Comparison of ENCODE assay signal across 22 cellular contexts in genomic region chr5:132396589-132397001, GRCh38. TPM values are rescaled to one million over a fixed set of nuclear protein-coding genes. Genes with fewer than 3 reads are reported as not detected.
DNase-seq lines count a peak whose midpoint lies in the region; ATAC-seq lines count a peak whose summit lies in the region.
"Had no signal": no experiment of that assay in that cellular context is flagged by ENCODE, and none has a peak within 500 bp of the region (broad histone marks: within the 10 kb centered on the region; RNA-seq: fewer than 3 reads in every experiment).

No MANE protein-coding gene starts in this region.

- H3K27me3 Mint-ChIP-seq in activated CD4-positive, alpha-beta T cell treated with anti-CD3 and anti-CD28 coated beads for 36 hours: no peaks in the 10 kb centered on the region
- H3K27me3 Mint-ChIP-seq in activated CD8-positive, alpha-beta T cell treated with anti-CD3 and anti-CD28 coated beads, Interleukin-2, amount 10 ng/mL, durations not matched to agents 7 days and 5 days (ENCODE audit: low read depth): peaks cover 16% of the 10 kb centered on the region
- peaks cover 0 to 25% (median 0%) of the 10 kb centered on the region in 5 donors for H3K27me3 Mint-ChIP-seq in naive thymus-derived CD4-positive, alpha-beta T cell
- H3K27me3 Mint-ChIP-seq: central memory CD8-positive, alpha-beta T cell had no signal

- no peaks in the 10 kb centered on the region for H3K9me3 ChIP-seq in naive thymus-derived CD4-positive, alpha-beta T cell (ENCODE audit: control insufficient read depth in 2 of 3, low read length in 3 of 3)
- no peaks in the 10 kb centered on the region for H3K9me3 ChIP-seq in GM23248 (ENCODE audit: low read depth)
- H3K9me3 ChIP-seq: esophagus muscularis mucosa, spleen, uterus had no signal

- no peaks in the 10 kb centered on the region for H3K36me3 Mint-ChIP-seq in activated CD4-positive, alpha-beta T cell treated with anti-CD3 and anti-CD28 coated beads for 36 hours (ENCODE audit: low read depth)
- H3K36me3 Mint-ChIP-seq in activated CD8-positive, alpha-beta T cell treated with anti-CD3 and anti-CD28 coated beads, Interleukin-2, amount 10 ng/mL, durations not matched to agents 7 days and 5 days (ENCODE audit: low read depth): peaks cover 35% of the 10 kb centered on the region
- H3K36me3 Mint-ChIP-seq in naive thymus-derived CD4-positive, alpha-beta T cell: peaks cover 0 to 28% (median 5%) of the 10 kb centered on the region in 5 donors

- H3K27ac Mint-ChIP-seq in activated CD4-positive, alpha-beta T cell treated with anti-CD3 and anti-CD28 coated beads for 36 hours: no peak overlapping the region
- peak overlapping the region; percentile 84 for H3K27ac Mint-ChIP-seq in activated CD8-positive, alpha-beta T cell treated with anti-CD3 and anti-CD28 coated beads, Interleukin-2, amount 10 ng/mL, durations not matched to agents 7 days and 5 days
- peak overlapping the region; percentile 68 to 94 (median 86) for H3K27ac Mint-ChIP-seq in naive thymus-derived CD4-positive, alpha-beta T cell

- no peak for DNase-seq in activated CD4-positive, alpha-beta T cell treated with anti-CD3 and anti-CD28 coated beads for 36 hours
- no peak for DNase-seq in activated CD4-positive, alpha-beta T cell treated with anti-CD3 and anti-CD28 coated beads for 4 hours
- DNase-seq in EH (ENCODE audit: low read depth) (peak; percentile 69), GM23248 (no peak), medulla oblongata (ENCODE audit: extremely low spot score) (no peak)
- DNase-seq in activated CD8-positive, alpha-beta T cell treated with anti-CD3 and anti-CD28 coated beads, Interleukin-2, amount 10 ng/mL, durations not matched to agents 7 days and 5 days: peak; percentile 47
- peak in 3 of 9 donors; percentile 20 to 43 (median 31) for DNase-seq in naive thymus-derived CD4-positive, alpha-beta T cell
- DNase-seq: anterior cingulate cortex; effector CD4-positive, alpha-beta T cell; left cardiac atrium; NCI-H1092 treated with DMSO at 0.1 percent for 48 hours; NCI-H2081; NCI-H524; spleen; stimulated activated CD4-positive, alpha-beta T cell treated with anti-CD3 and anti-CD28 coated beads, Interleukin-4, amount 100 ng/mL, for 4 hours; substantia nigra; uterus had no signal

- POLR2A ChIA-PET in activated CD4-positive, alpha-beta T cell treated with anti-CD3 and anti-CD28 coated beads for 36 hours (lab: Charles Lee): no interaction called here
- POLR2A ChIA-PET in activated CD8-positive, alpha-beta T cell treated with anti-CD3 and anti-CD28 coated beads, Interleukin-2, amount 10 ng/mL, durations not matched to agents 7 days and 5 days (lab: Charles Lee): interaction anchor here (0.8 to 7.3 kb wide), 3 partner anchors 14 to 92 kb away, joined by 3 to 53 read pairs (median 7); partner anchors contain the start of gene IRF1
- POLR2A ChIA-PET in naive thymus-derived CD4-positive, alpha-beta T cell (lab: Charles Lee): interaction anchor here (0.6 to 4.0 kb wide), 11 partner anchors 14 to 297 kb away, joined by 3 to 17 read pairs (median 4); partner anchors contain the start of gene IRF1

- no peaks in the 10 kb centered on the region for H3K27me3 ChIP-seq in naive thymus-derived CD4-positive, alpha-beta T cell (ENCODE audit: control insufficient read depth in 2 of 2, insufficient read depth in 2 of 2, low read length in 2 of 2)
- peaks cover 9% of the 10 kb centered on the region for H3K27me3 ChIP-seq in GM23248 (replicated peaks; ENCODE audit: insufficient read depth)
- H3K27me3 ChIP-seq: esophagus muscularis mucosa, spleen, uterus had no signal

- H3K27ac ChIP-seq in naive thymus-derived CD4-positive, alpha-beta T cell (ENCODE audit: low read depth, low read length): peak overlapping the region; percentile 35
- H3K27ac ChIP-seq in GM23248: no peak overlapping the region
- H3K27ac ChIP-seq: esophagus muscularis mucosa, KMS-11, spleen, uterus had no signal

- H3F3A ChIP-seq in GM23248 (ENCODE audit: insufficient read depth): no peaks in the 10 kb centered on the region

- CTCF ChIA-PET in activated CD4-positive, alpha-beta T cell treated with anti-CD3 and anti-CD28 coated beads for 36 hours (lab: Charles Lee): interaction anchor here (1.4 to 3.0 kb wide), 3 partner anchors 9 to 18 kb away, joined by 3 to 6 read pairs (median 5); no protein-coding TSS in a partner anchor
- CTCF ChIA-PET in activated CD8-positive, alpha-beta T cell treated with anti-CD3 and anti-CD28 coated beads, Interleukin-2, amount 10 ng/mL, durations not matched to agents 7 days and 5 days (lab: Charles Lee): interaction anchor here (0.9 to 18.8 kb wide), 4 partner anchors 10 to 424 kb away, joined by 3 to 400 read pairs (median 8); no protein-coding TSS in a partner anchor
- CTCF ChIA-PET in naive thymus-derived CD4-positive, alpha-beta T cell (lab: Charles Lee): interaction anchor here (1.6 to 2.3 kb wide), 2 partner anchors 10 to 24 kb away, joined by 4 to 16 read pairs; no protein-coding TSS in a partner anchor

- peak; percentile 61 for ATAC-seq in activated CD4-positive, alpha-beta T cell treated with anti-CD3 and anti-CD28 coated beads for 36 hours
- peak; percentile 78 for ATAC-seq in activated CD8-positive, alpha-beta T cell treated with anti-CD3 and anti-CD28 coated beads, Interleukin-2, amount 10 ng/mL, durations not matched to agents 7 days and 5 days
- peak; percentile 65 for ATAC-seq in naive thymus-derived CD4-positive, alpha-beta T cell
- no peak for ATAC-seq in GM21825 (IDR thresholded peaks at IDR 0.05; ENCODE audit: unreplicated experiment)
- ATAC-seq: left cardiac atrium had no signal

- no peak overlapping the region for H3K4me3 Mint-ChIP-seq in activated CD4-positive, alpha-beta T cell treated with anti-CD3 and anti-CD28 coated beads for 36 hours
- H3K4me3 Mint-ChIP-seq in activated CD8-positive, alpha-beta T cell treated with anti-CD3 and anti-CD28 coated beads, Interleukin-2, amount 10 ng/mL, durations not matched to agents 7 days and 5 days: peak overlapping the region; percentile 34
- peak overlapping the region; percentile 35 to 73 (median 62) for H3K4me3 Mint-ChIP-seq in naive thymus-derived CD4-positive, alpha-beta T cell
- H3K4me3 Mint-ChIP-seq: central memory CD8-positive, alpha-beta T cell; neural crest cell had no signal

- H4K20me1 ChIP-seq in GM23248 (ENCODE audit: insufficient read depth): peaks cover 3% of the 10 kb centered on the region; the same call in 1 of the 2 replicates

- 33 to 54% methylated on average over 1 of the region's 1 CpG for WGBS in GM23248 (ENCODE audit: low coverage in 1 of 2, low lambda C conversion rate in 2 of 2, missing lambda C conversion rate in 2 of 2), 2 experiments

- no peak overlapping the region for H2AFZ ChIP-seq in GM23248

- H3K4me1 Mint-ChIP-seq in activated CD4-positive, alpha-beta T cell treated with anti-CD3 and anti-CD28 coated beads for 36 hours: peaks cover 71% of the 10 kb centered on the region
- peaks cover 87% of the 10 kb centered on the region for H3K4me1 Mint-ChIP-seq in activated CD8-positive, alpha-beta T cell treated with anti-CD3 and anti-CD28 coated beads, Interleukin-2, amount 10 ng/mL, durations not matched to agents 7 days and 5 days (ENCODE audit: low read depth)
- peaks cover 63 to 96% (median 94%) of the 10 kb centered on the region in 7 donors for H3K4me1 Mint-ChIP-seq in naive thymus-derived CD4-positive, alpha-beta T cell
- H3K4me1 Mint-ChIP-seq: neural crest cell had no signal

- no peak overlapping the region for H3K4me3 ChIP-seq in naive thymus-derived CD4-positive, alpha-beta T cell (ENCODE audit: low read length)
- no peak overlapping the region for H3K4me3 ChIP-seq in GM23248
- H3K4me3 ChIP-seq: esophagus muscularis mucosa, spleen, uterus had no signal

- no peak overlapping the region for H3K9ac ChIP-seq in GM23248
- H3K9ac ChIP-seq: KMS-11 had no signal

- no peaks in the 10 kb centered on the region for H3K9me3 Mint-ChIP-seq in activated CD4-positive, alpha-beta T cell treated with anti-CD3 and anti-CD28 coated beads for 36 hours (ENCODE audit: low read depth)
- no peaks in the 10 kb centered on the region for H3K9me3 Mint-ChIP-seq in activated CD8-positive, alpha-beta T cell treated with anti-CD3 and anti-CD28 coated beads, Interleukin-2, amount 10 ng/mL, durations not matched to agents 7 days and 5 days (ENCODE audit: insufficient read depth)
- peaks cover 0 to 5% (median 0%) of the 10 kb centered on the region in 11 donors for H3K9me3 Mint-ChIP-seq in naive thymus-derived CD4-positive, alpha-beta T cell
- H3K9me3 Mint-ChIP-seq: central memory CD8-positive, alpha-beta T cell; neural crest cell had no signal

- H3K4me1 ChIP-seq in naive thymus-derived CD4-positive, alpha-beta T cell (ENCODE audit: control insufficient read depth in 2 of 2, insufficient read depth in 2 of 2, low read length in 2 of 2): peaks cover 19 to 65% of the 10 kb centered on the region in 2 donors
- H3K4me1 ChIP-seq in GM23248 (ENCODE audit: insufficient read depth): no peaks in the 10 kb centered on the region
- H3K4me1 ChIP-seq: uterus had no signal

- no peaks in the 10 kb centered on the region for H3K36me3 ChIP-seq in naive thymus-derived CD4-positive, alpha-beta T cell (ENCODE audit: control insufficient read depth in 2 of 3, insufficient read depth in 3 of 3, low read length in 3 of 3)
- no peaks in the 10 kb centered on the region for H3K36me3 ChIP-seq in GM23248 (ENCODE audit: low read depth)
- H3K36me3 ChIP-seq: uterus had no signal

- no peak overlapping the region for H3K4me2 ChIP-seq in GM23248 (ENCODE audit: unreplicated experiment)
- H3K4me2 ChIP-seq: KMS-11 had no signal

- intact Hi-C loops in activated CD4-positive, alpha-beta T cell treated with anti-CD3 and anti-CD28 coated beads for 36 hours (cut with DNase I, micrococcal nuclease): loop anchor here in 1 of 2 experiments (1.0 kb wide), 1 partner anchor 15 kb away; no protein-coding TSS in a partner anchor
- intact Hi-C loops in naive thymus-derived CD4-positive, alpha-beta T cell (cut with micrococcal nuclease): loop anchor here in 1 of 2 donors (1.0 kb wide), 2 partner anchors 10 to 15 kb away; no protein-coding TSS in a partner anchor

- in situ Hi-C loops in GM23248 (cut with MboI): loop anchor here (25.0 kb wide), 2 partner anchors 316 to 416 kb away; partner anchors contain the start of gene SOWAHA

- H3K9me2 ChIP-seq in GM23248 (ENCODE audit: insufficient read depth): no peaks in the 10 kb centered on the region

- H3K79me2 ChIP-seq in GM23248 (ENCODE audit: insufficient read depth): no peaks in the 10 kb centered on the region

RNA-seq across cellular contexts. Expression of gene SLC22A5, which starts 27.1 kb away (rescaled TPM):
- 1 to 10 TPM; 3.7 to 4.9 TPM for total RNA-seq in activated CD4-positive, alpha-beta T cell treated with anti-CD3 and anti-CD28 coated beads for 36 hours
- total RNA-seq in activated CD8-positive, alpha-beta T cell treated with anti-CD3 and anti-CD28 coated beads, Interleukin-2, amount 10 ng/mL, durations not matched to agents 7 days and 5 days: 1 to 10 TPM; 2.2 to 3.5 TPM
- 10 to 100 TPM in 1 of 5 experiments, 1 to 10 TPM in 4; 6.8 to 10.8 (median 8.0) TPM for total RNA-seq in naive thymus-derived CD4-positive, alpha-beta T cell
- polyA plus RNA-seq in naive thymus-derived CD4-positive, alpha-beta T cell: 1 to 10 TPM; 1.8 to 3.6 TPM
- 1.9 and 3.0 TPM in 2 replicates for total RNA-seq in GM23248 (2014; rRNA removed; shearing (Covaris generic))
- polyA plus RNA-seq in GM23248 (2016; fragmentation: Nextera tagmentation; extraction: Ambion mirVana): 1.7 and 2.4 TPM in 2 replicates

Comparison
In these comparisons a context has a peak if more than half of its experiments do, and no peak if none do; other contexts are left out.
1. DNase-seq: peak in EH (single experiment) and activated CD8-positive, alpha-beta T cell treated with anti-CD3 and anti-CD28 coated beads, Interleukin-2, amount 10 ng/mL, durations not matched to agents 7 days and 5 days (single experiment); none in activated CD4-positive, alpha-beta T cell treated with anti-CD3 and anti-CD28 coated beads for 36 hours (single experiment), activated CD4-positive, alpha-beta T cell treated with anti-CD3 and anti-CD28 coated beads for 4 hours (0 of 2), GM23248 (single experiment) and medulla oblongata (single experiment).